In the genomic region with DNA sequence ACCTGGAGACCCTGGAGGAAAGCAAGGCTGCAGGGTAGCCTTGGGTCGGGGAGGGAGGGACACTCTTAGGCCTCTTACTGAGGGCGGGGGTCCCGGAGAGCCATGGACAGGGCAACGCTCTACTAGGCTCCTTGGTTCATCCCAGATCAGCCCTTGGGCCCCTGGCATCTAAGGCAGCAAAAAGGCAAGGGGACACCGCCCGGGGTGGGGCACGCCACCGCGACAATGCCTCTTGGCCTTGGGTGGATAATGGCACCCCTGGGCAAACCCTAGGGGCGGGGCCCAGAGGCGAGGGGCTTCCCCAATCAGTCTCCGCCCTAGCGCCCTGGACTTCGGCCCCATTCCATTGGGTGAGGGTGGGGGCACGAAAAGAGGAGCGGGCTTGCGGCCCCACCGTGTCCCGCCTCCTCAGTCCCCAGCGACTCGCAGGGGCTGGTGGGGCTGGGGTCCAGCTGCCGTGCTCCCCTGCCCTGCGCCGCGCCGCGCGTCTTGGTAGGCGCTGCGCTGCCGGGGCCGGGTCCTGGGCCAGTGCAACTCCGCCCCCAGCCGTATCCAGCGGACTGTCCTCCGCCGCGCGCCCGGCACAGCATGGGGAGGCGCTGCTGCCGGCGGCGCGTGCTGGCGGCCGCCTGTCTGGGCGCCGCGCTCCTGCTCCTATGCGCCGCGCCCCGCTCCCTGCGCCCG, we compare ENCODE assay signal across 8 cellular contexts. TPM values are rescaled to one million over a fixed set of nuclear protein-coding genes. Genes with fewer than 3 reads are reported as not detected.
A peak's percentile ranks its signal among the peaks of the same experiment; 100 is the strongest.
DNase-seq lines count a peak whose midpoint lies in the region; ATAC-seq, FAIRE-seq and TF ChIP-seq lines count a peak whose summit lies in the region.

A gene with protein sequence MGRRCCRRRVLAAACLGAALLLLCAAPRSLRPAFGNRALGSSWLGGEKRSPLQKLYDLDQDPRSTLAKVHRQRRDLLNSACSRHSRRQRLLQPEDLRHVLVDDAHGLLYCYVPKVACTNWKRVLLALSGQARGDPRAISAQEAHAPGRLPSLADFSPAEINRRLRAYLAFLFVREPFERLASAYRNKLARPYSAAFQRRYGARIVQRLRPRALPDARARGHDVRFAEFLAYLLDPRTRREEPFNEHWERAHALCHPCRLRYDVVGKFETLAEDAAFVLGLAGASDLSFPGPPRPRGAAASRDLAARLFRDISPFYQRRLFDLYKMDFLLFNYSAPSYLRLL (plus strand): TSS at position 411 of the 684 bp plus-strand sequence. CDS start 178 bp downstream, at position 589.

- no peak within 1 kb of the TSS for H3K27ac Mint-ChIP-seq in activated CD4-positive, alpha-beta memory T cell treated with anti-CD3 and anti-CD28 coated beads for 36 hours

- peaks cover 57% of the 10 kb centered on the region for H3K4me1 ChIP-seq in Loucy (ENCODE audit: insufficient read depth, low read length, poor library complexity, severe bottlenecking)
- H3K4me1 ChIP-seq in iPS-20b (ENCODE audit: insufficient read depth, low read length), result no peaks in the 10 kb centered on the region
- H3K4me1 ChIP-seq in small intestine (ENCODE audit: control insufficient read depth in 2 of 2, insufficient read depth in 1 of 2, low read depth in 1 of 2, low read length in 1 of 2), result no peaks in the 10 kb centered on the region

- no peak within 1 kb of the TSS for H3K4me3 Mint-ChIP-seq in activated CD4-positive, alpha-beta memory T cell treated with anti-CD3 and anti-CD28 coated beads for 36 hours

- peak within 1 kb of the TSS; percentile 68 for H3K4me2 ChIP-seq in Loucy (ENCODE audit: low read depth, low read length, poor library complexity, severe bottlenecking)

- no peaks in the 10 kb centered on the region for H3K36me3 Mint-ChIP-seq in activated CD4-positive, alpha-beta memory T cell treated with anti-CD3 and anti-CD28 coated beads for 36 hours

- H3K36me3 ChIP-seq in Loucy (ENCODE audit: insufficient read depth, low read length) (no peaks in the 10 kb centered on the region), iPS-20b (ENCODE audit: insufficient read depth, low read depth, low read length) (no peaks in the 10 kb centered on the region), small intestine (ENCODE audit: control insufficient read depth in 2 of 2, insufficient read depth in 2 of 2, low read length in 2 of 2) (no peaks in the 10 kb centered on the region)

- intact Hi-C loops in activated CD4-positive, alpha-beta memory T cell treated with anti-CD3 and anti-CD28 coated beads for 36 hours (cut with micrococcal nuclease), result no loop called here

- no peak for FAIRE-seq in small intestine (lab: Jason Lieb, UNC)

- no peaks in the 10 kb centered on the region for H3K79me2 ChIP-seq in Loucy (ENCODE audit: insufficient read depth, low read length)

- H3K27ac ChIP-seq in iPS-20b (ENCODE audit: low read length) (no peak within 1 kb of the TSS), small intestine (ENCODE audit: low read depth in 1 of 2, low read length in 1 of 2) (no peak within 1 kb of the TSS)

- H3K4me3 ChIP-seq in Loucy (ENCODE audit: low read length, poor library complexity, severe bottlenecking) (peak within 1 kb of the TSS; percentile 67), iPS-20b (ENCODE audit: low read length) (peak within 1 kb of the TSS; percentile 77; the same call in 1 of the 2 replicates), small intestine (ENCODE audit: low read depth in 1 of 2, low read length in 2 of 2) (peak within 1 kb of the TSS in 1 of 2 donors; percentile 59)

- peak within 1 kb of the TSS; percentile 45; the same call in 1 of the 2 replicates for H2AFZ ChIP-seq in Loucy (ENCODE audit: low read length)

- TF ChIP-seq CTCF in Loucy (conservative IDR thresholded peaks at IDR 0.05; ENCODE audit: low read length), result no peak

- WGBS in small intestine, 3 donors, result 3 to 6% (median 6%) methylated on average over 31 to 56 of the region's 56 CpGs

- no peaks in the 10 kb centered on the region for H3K4me1 Mint-ChIP-seq in activated CD4-positive, alpha-beta memory T cell treated with anti-CD3 and anti-CD28 coated beads for 36 hours (ENCODE audit: low read depth)

- CTCF ChIA-PET in activated CD4-positive, alpha-beta memory T cell treated with anti-CD3 and anti-CD28 coated beads for 36 hours (lab: Charles Lee), result interaction anchor here (0.7 to 3.0 kb wide), 6 partner anchors 10 to 1023 kb away, joined by 3 to 25 read pairs (median 4); no protein-coding TSS in a partner anchor

- H3K9ac ChIP-seq in Loucy (ENCODE audit: low read depth, low read length, poor library complexity, severe bottlenecking) (peak within 1 kb of the TSS; percentile 59), iPS-20b (ENCODE audit: low read depth, low read length) (peak within 1 kb of the TSS; percentile 59; the same call in 1 of the 2 replicates)

- POLR2A ChIA-PET in activated CD4-positive, alpha-beta memory T cell treated with anti-CD3 and anti-CD28 coated beads for 36 hours (lab: Charles Lee), result no interaction called here

- H3K9me2 ChIP-seq in Loucy (replicated peaks; ENCODE audit: low read depth, low read length), result no peaks in the 10 kb centered on the region

- H3K9me3 ChIP-seq in Loucy (ENCODE audit: insufficient read depth, low read depth, low read length), result no peaks in the 10 kb centered on the region
- H3K9me3 ChIP-seq in iPS-20b (ENCODE audit: insufficient read depth, low read depth, low read length), result no peaks in the 10 kb centered on the region
- no peaks in the 10 kb centered on the region for H3K9me3 ChIP-seq in small intestine (ENCODE audit: control insufficient read depth, low read depth)

- no peaks in the 10 kb centered on the region for H3F3A ChIP-seq in Loucy (ENCODE audit: low read depth)

- H3K9me3 Mint-ChIP-seq in activated CD4-positive, alpha-beta memory T cell treated with anti-CD3 and anti-CD28 coated beads for 36 hours, result no peaks in the 10 kb centered on the region

- no peaks in the 10 kb centered on the region for H4K20me1 ChIP-seq in Loucy (ENCODE audit: insufficient read depth, low read length, poor library complexity, severe bottlenecking)

- H3K27me3 Mint-ChIP-seq in activated CD4-positive, alpha-beta memory T cell treated with anti-CD3 and anti-CD28 coated beads for 36 hours, result peaks cover 15% of the 10 kb centered on the region

- ATAC-seq in GM21381 (IDR thresholded peaks at IDR 0.05; ENCODE audit: unreplicated experiment) (no peak), HG02852 (IDR thresholded peaks at IDR 0.05; ENCODE audit: unreplicated experiment) (no peak)

- H3K27me3 ChIP-seq in Loucy (ENCODE audit: insufficient read depth, low read length, poor library complexity, severe bottlenecking) (no peaks in the 10 kb centered on the region), iPS-20b (ENCODE audit: insufficient read depth, low read length) (peaks cover 34% of the 10 kb centered on the region), small intestine (ENCODE audit: control insufficient read depth in 2 of 2, insufficient read depth in 2 of 2, low read length in 2 of 2) (peaks cover 0 to 6% of the 10 kb centered on the region in 2 donors)

- peak; percentile 50 for DNase-seq in COLO668 (lab: John Stamatoyannopoulos, UW; ENCODE audit: unreplicated experiment)
- DNase-seq in amniotic epithelial cell (ENCODE audit: low read depth), result peak; percentile 19
- DNase-seq in small intestine, result peak; percentile 80
- DNase-seq in activated CD4-positive, alpha-beta memory T cell treated with anti-CD3 and anti-CD28 coated beads for 36 hours, result no peak

RNA-seq across cellular contexts. Expression of the gene that starts here (rescaled TPM):
- 1 to 10 TPM in 1 of 3 donors, under 1 TPM in 2; 0.21 to 1.9 (median 0.89) TPM for polyA plus RNA-seq in small intestine
- total RNA-seq in activated CD4-positive, alpha-beta memory T cell treated with anti-CD3 and anti-CD28 coated beads for 36 hours, result not detected
